27 cellular contexts compared by ENCODE assay signal in the genomic region with DNA sequence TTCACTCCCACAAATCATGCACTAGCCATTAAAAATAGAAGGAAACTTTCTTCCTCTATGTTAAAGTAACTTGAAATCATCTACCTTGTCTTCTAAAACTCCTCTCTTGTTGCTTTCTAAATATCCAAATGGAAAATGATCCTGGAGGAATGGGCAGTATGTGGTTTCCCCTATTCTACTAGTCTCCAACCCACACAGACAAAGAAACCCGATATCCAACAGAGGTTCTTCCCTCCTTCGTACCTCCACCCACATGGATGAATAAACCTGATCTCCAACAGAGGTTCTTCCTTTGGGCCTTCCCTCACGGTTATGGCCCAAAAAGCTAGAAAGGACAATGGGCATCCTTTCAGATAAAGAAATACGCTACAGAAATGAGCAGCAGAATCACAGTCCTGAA.
"Had no signal": no experiment of that assay in that cellular context is flagged by ENCODE, and none has a peak within 500 bp of the region (broad histone marks: within the 10 kb centered on the region; RNA-seq: fewer than 3 reads in every experiment).

No MANE protein-coding gene starts in this region.

- DNase-seq: dorsolateral prefrontal cortex; effector CD4-positive, alpha-beta T cell; foreskin fibroblast; gastrocnemius medialis; heart left ventricle; kidney; left lung; mesenchymal stem cell; mucosa of descending colon; naive B cell; nucleus accumbens; ovary; posterior cingulate gyrus; right lobe of liver; small intestine; stimulated activated CD4-positive, alpha-beta T cell treated with anti-CD3 and anti-CD28 coated beads, Interleukin-15, amount 100 ng/mL, for 24 hours; stimulated activated CD4-positive, alpha-beta T cell treated with anti-CD3 and anti-CD28 coated beads, Interleukin-2, amount 100 ng/mL, for 48 hours; stimulated activated naive B cell treated with anti-CD40 and anti-IgM and Interleukin-4, amounts not matched to agents 10 μg/mL and 1 μg/mL and 100 μg/mL, for 72 hours had no signal

- H3K27ac Mint-ChIP-seq: mesothelial cell of epicardium; natural killer cell treated with Interleukin-12 subunit alpha and Interleukin-12 subunit beta and Interleukin-15 and Interleukin-18, amount 100 ng/mL, for 72 hours; stimulated activated naive B cell treated with anti-CD40 and anti-IgM and Interleukin-4, amounts not matched to agents 10 μg/mL and 1 μg/mL and 100 μg/mL, for 72 hours; stimulated activated naive CD8-positive, alpha-beta T cell treated with anti-CD3 and anti-CD28 coated beads, Interleukin-15, Interleukin-2, amounts not matched to agents 100 ng/mL and 50 ng/mL, for 24 hours had no signal

- H3K4me1 ChIP-seq: left lung, tibial nerve, vagina had no signal

- H3K27me3 Mint-ChIP-seq: natural killer cell treated with Interleukin-12 subunit alpha and Interleukin-12 subunit beta and Interleukin-15 and Interleukin-18, amount 100 ng/mL, for 72 hours; stimulated activated naive CD8-positive, alpha-beta T cell treated with anti-CD3 and anti-CD28 coated beads, Interleukin-15, Interleukin-2, amounts not matched to agents 100 ng/mL and 50 ng/mL, for 24 hours had no signal

- H3K4me3 ChIP-seq: dorsolateral prefrontal cortex, gastrocnemius medialis, heart left ventricle, hepatocyte, left lung, mucosa of descending colon, ovary, right lobe of liver, thoracic aorta, tibial nerve, vagina had no signal

- H3K36me3 ChIP-seq: gastrocnemius medialis, heart left ventricle, left lung, ovary, right lobe of liver, thoracic aorta, tibial nerve, vagina had no signal

- H3K4me3 Mint-ChIP-seq: mesothelial cell of epicardium; naive B cell; natural killer cell treated with Interleukin-12 subunit alpha and Interleukin-12 subunit beta and Interleukin-15 and Interleukin-18, amount 100 ng/mL, for 72 hours; stimulated activated naive B cell treated with anti-CD40 and anti-IgM and Interleukin-4, amounts not matched to agents 10 μg/mL and 1 μg/mL and 100 μg/mL, for 72 hours; stimulated activated naive CD8-positive, alpha-beta T cell treated with anti-CD3 and anti-CD28 coated beads, Interleukin-15, Interleukin-2, amounts not matched to agents 100 ng/mL and 50 ng/mL, for 24 hours had no signal

- H3K9me3 ChIP-seq: gastrocnemius medialis, heart left ventricle, left lung, mucosa of descending colon, ovary, right lobe of liver, thoracic aorta, tibial nerve, vagina had no signal

- H3K27ac ChIP-seq: dorsolateral prefrontal cortex, epithelial cell of prostate, gastrocnemius medialis, heart left ventricle, hepatocyte, left lung, ovary, right lobe of liver, thoracic aorta, tibial nerve, vagina had no signal

- H3K27me3 ChIP-seq: dorsolateral prefrontal cortex, gastrocnemius medialis, heart left ventricle, hepatocyte, left lung, ovary, right lobe of liver, tibial nerve, vagina had no signal

- H3K9me3 Mint-ChIP-seq: natural killer cell treated with Interleukin-12 subunit alpha and Interleukin-12 subunit beta and Interleukin-15 and Interleukin-18, amount 100 ng/mL, for 72 hours had no signal

- H3K36me3 Mint-ChIP-seq: naive B cell; natural killer cell treated with Interleukin-12 subunit alpha and Interleukin-12 subunit beta and Interleukin-15 and Interleukin-18, amount 100 ng/mL, for 72 hours had no signal

- ATAC-seq: esophagus mucosa; gastrocnemius medialis; heart left ventricle; left lung; mucosa of descending colon; natural killer cell treated with Interleukin-12 subunit alpha and Interleukin-12 subunit beta and Interleukin-15 and Interleukin-18, amount 100 ng/mL, for 72 hours; right lobe of liver; stimulated activated naive B cell treated with anti-CD40 and anti-IgM and Interleukin-4, amounts not matched to agents 10 μg/mL and 1 μg/mL and 100 μg/mL, for 72 hours had no signal
